Comparison of ENCODE assay signal across 18 cellular contexts in the genomic region with DNA sequence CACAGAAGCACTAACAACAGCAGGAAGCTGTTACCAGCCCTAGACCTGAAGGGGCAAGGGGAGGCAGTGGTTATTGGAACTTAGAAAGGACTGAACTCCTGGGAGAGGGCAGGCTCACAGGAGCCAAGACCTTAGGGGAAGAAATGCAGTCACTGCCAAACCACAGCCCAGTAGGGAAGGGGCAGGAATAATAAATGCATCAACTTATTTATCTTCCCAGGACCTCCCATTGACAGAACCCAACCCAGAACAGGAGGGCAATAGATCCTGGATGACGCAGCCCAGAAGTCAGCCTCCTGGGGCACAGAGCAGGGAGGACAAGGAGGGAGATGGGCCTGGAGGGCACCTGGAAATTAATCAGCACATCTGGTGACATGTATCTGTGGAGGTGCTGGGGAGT.
DNase-seq lines count a peak whose midpoint lies in the region; ATAC-seq lines count a peak whose summit lies in the region.
"Had no signal": no experiment of that assay in that cellular context is flagged by ENCODE, and none has a peak within 500 bp of the region (broad histone marks: within the 10 kb centered on the region; RNA-seq: fewer than 3 reads in every experiment).

No MANE protein-coding gene starts in this region.

- no peaks in the 10 kb centered on the region for H3K27me3 Mint-ChIP-seq in T-helper 1 cell treated with Interleukin-12 subunit alpha and Interleukin-12 subunit beta and Interleukin-4 antibody, amounts not matched to agents 30 μg/mL and 1 μg/mL, for 36 hours (ENCODE audit: low read depth)
- H3K27me3 Mint-ChIP-seq in T-cell (no peaks in the 10 kb centered on the region), memory B cell (no peaks in the 10 kb centered on the region)
- H3K27me3 Mint-ChIP-seq: type B pancreatic cell had no signal

- peaks cover 6% of the 10 kb centered on the region for H3K9me3 Mint-ChIP-seq in T-helper 1 cell treated with Interleukin-12 subunit alpha and Interleukin-12 subunit beta and Interleukin-4 antibody, amounts not matched to agents 30 μg/mL and 1 μg/mL, for 36 hours
- H3K9me3 Mint-ChIP-seq in T-cell (no peaks in the 10 kb centered on the region), memory B cell (no peaks in the 10 kb centered on the region)
- H3K9me3 Mint-ChIP-seq: type B pancreatic cell had no signal

- H3K4me1 Mint-ChIP-seq in T-helper 1 cell treated with Interleukin-12 subunit alpha and Interleukin-12 subunit beta and Interleukin-4 antibody, amounts not matched to agents 30 μg/mL and 1 μg/mL, for 36 hours (ENCODE audit: low read depth): peaks cover 79% of the 10 kb centered on the region
- H3K4me1 Mint-ChIP-seq in T-cell: peaks cover 87 to 100% (median 99%) of the 10 kb centered on the region in 3 donors
- peaks cover 52% of the 10 kb centered on the region for H3K4me1 Mint-ChIP-seq in memory B cell

- no peak overlapping the region for H3K4me3 ChIP-seq in H7 (ENCODE audit: insufficient read depth, low read depth, low read length)
- H3K4me3 ChIP-seq: ascending aorta had no signal

- CTCF ChIA-PET in T-cell (lab: Charles Lee): no interaction called here

- DNase-seq in T-helper 1 cell: no peak
- DNase-seq in T-cell: no peak
- DNase-seq in memory B cell (ENCODE audit: low spot score in 2 of 2): no peak
- no peak for DNase-seq in H7
- no peak for DNase-seq in epidermal melanocyte (ENCODE audit: insufficient read length, low spot score)
- DNase-seq: GF-D8, HCEC 1CT, NCI-H1694 treated with DMSO at 0.1 percent for 48 hours, NCI-H526, PC-3, WERI-Rb-1 had no signal

- H3K36me3 Mint-ChIP-seq in T-helper 1 cell treated with Interleukin-12 subunit alpha and Interleukin-12 subunit beta and Interleukin-4 antibody, amounts not matched to agents 30 μg/mL and 1 μg/mL, for 36 hours (ENCODE audit: low read depth): peaks cover 12% of the 10 kb centered on the region
- H3K36me3 Mint-ChIP-seq in T-cell (no peaks in the 10 kb centered on the region), memory B cell (no peaks in the 10 kb centered on the region)
- H3K36me3 Mint-ChIP-seq: type B pancreatic cell had no signal

- peak overlapping the region; percentile 88 for H3K27ac Mint-ChIP-seq in T-helper 1 cell treated with Interleukin-12 subunit alpha and Interleukin-12 subunit beta and Interleukin-4 antibody, amounts not matched to agents 30 μg/mL and 1 μg/mL, for 36 hours
- H3K27ac Mint-ChIP-seq in T-cell (peak overlapping the region; percentile 88 to 92), memory B cell (peak overlapping the region; percentile 99)
- H3K27ac Mint-ChIP-seq: type B pancreatic cell had no signal

- peak overlapping the region; percentile 48 for H3K4me3 Mint-ChIP-seq in T-helper 1 cell treated with Interleukin-12 subunit alpha and Interleukin-12 subunit beta and Interleukin-4 antibody, amounts not matched to agents 30 μg/mL and 1 μg/mL, for 36 hours
- H3K4me3 Mint-ChIP-seq in T-cell (peak overlapping the region; percentile 34 to 62 (median 45)), memory B cell (no peak overlapping the region)
- H3K4me3 Mint-ChIP-seq: type B pancreatic cell had no signal

- POLR2A ChIA-PET in T-cell (lab: Charles Lee): no interaction called here

- no peaks in the 10 kb centered on the region; the same call in 1 of the 2 replicates for H3K36me3 ChIP-seq in H7 (replicated peaks; ENCODE audit: control insufficient read depth, insufficient read depth, low read length)
- H3K36me3 ChIP-seq: ascending aorta, WERI-Rb-1 had no signal

- H3K27me3 ChIP-seq in H7 (ENCODE audit: control insufficient read depth, insufficient read depth, low read length): no peaks in the 10 kb centered on the region
- H3K27me3 ChIP-seq: ascending aorta had no signal

- peak; percentile 12 for ATAC-seq in GM19372 (IDR thresholded peaks at IDR 0.05; ENCODE audit: low read depth, unreplicated experiment)
- ATAC-seq in T-cell (replicated peaks in 1 of 4): peak in 1 of 4 experiments; percentile 1
- ATAC-seq in memory B cell (ENCODE audit: low read depth): no peak
- no peak for ATAC-seq in HG03469 (IDR thresholded peaks at IDR 0.05; ENCODE audit: unreplicated experiment)
- ATAC-seq: left lobe of liver, PC-3, SK-N-SH treated with all-trans-retinoic acid at 6 μM for 48 hours had no signal
